ENCODE assay signal across 22 cellular contexts in genomic region chr4:91684955-91685354, GRCh38.
"Had no signal": no experiment of that assay in that cellular context is flagged by ENCODE, and none has a peak within 500 bp of the region (broad histone marks: within the 10 kb centered on the region; RNA-seq: fewer than 3 reads in every experiment).

No MANE protein-coding gene starts in this region.

- H3K27me3 ChIP-seq: colonic mucosa, dorsolateral prefrontal cortex, esophagus muscularis mucosa, esophagus squamous epithelium, foreskin keratinocyte, gastrocnemius medialis, gastroesophageal sphincter, heart left ventricle, heart right ventricle had no signal

- H3K9me3 ChIP-seq: colonic mucosa, esophagus muscularis mucosa, esophagus squamous epithelium, gastrocnemius medialis, gastroesophageal sphincter, heart right ventricle had no signal

- H3K36me3 ChIP-seq: colonic mucosa, esophagus muscularis mucosa, esophagus squamous epithelium, gastrocnemius medialis, gastroesophageal sphincter, heart left ventricle, heart right ventricle had no signal

- H3K27ac ChIP-seq: colonic mucosa, coronary artery, dorsolateral prefrontal cortex, epithelial cell of prostate, esophagus muscularis mucosa, esophagus squamous epithelium, foreskin keratinocyte, gastrocnemius medialis, gastroesophageal sphincter, heart left ventricle, heart right ventricle had no signal

- DNase-seq: colonic mucosa; cortex of kidney; dermis blood vessel endothelial cell; dorsolateral prefrontal cortex; effector CD4-positive, alpha-beta T cell; effector CD8-positive, alpha-beta T cell; effector memory CD4-positive, alpha-beta T cell; effector memory CD8-positive, alpha-beta T cell; endodermal cell; erythroblast; esophagus squamous epithelium; foreskin fibroblast; foreskin keratinocyte; gastrocnemius medialis; glutamatergic neuron; head of caudate nucleus; heart left ventricle; heart right ventricle had no signal

- H3K4me3 ChIP-seq: colonic mucosa, coronary artery, dorsolateral prefrontal cortex, esophagus muscularis mucosa, esophagus squamous epithelium, gastrocnemius medialis, gastroesophageal sphincter, heart left ventricle, heart right ventricle had no signal
